ENCODE assay signal across 16 cellular contexts in genomic region chr17:75531724-75532090, GRCh38. TPM values are rescaled to one million over a fixed set of nuclear protein-coding genes. Genes with fewer than 3 reads are reported as not detected.
A peak's percentile ranks its signal among the peaks of the same experiment; 100 is the strongest.
DNase-seq lines count a peak whose midpoint lies in the region; TF ChIP-seq lines count a peak whose summit lies in the region.
"Had no signal": no experiment of that assay in that cellular context is flagged by ENCODE, and none has a peak within 500 bp of the region (broad histone marks: within the 10 kb centered on the region; RNA-seq: fewer than 3 reads in every experiment).

No MANE protein-coding gene starts in this region.

- H3K79me2 ChIP-seq in hepatocyte (peaks cover 82% of the 10 kb centered on the region), trophoblast cell (ENCODE audit: control insufficient read depth, insufficient read depth, low read length, poor library complexity) (no peaks in the 10 kb centered on the region)

- peaks cover 24 to 52% (median 42%) of the 10 kb centered on the region in 10 experiments for H3K4me1 ChIP-seq in BLaER1 treated with 17β-estradiol and CSF1 and Interleukin-3, amounts not matched to agents 10 nM and 100 nM
- H3K4me1 ChIP-seq in Peyer's patch (peaks cover 4 to 61% (median 11%) of the 10 kb centered on the region in 4 donors), hepatocyte (ENCODE audit: insufficient read depth) (peaks cover 20% of the 10 kb centered on the region), trophoblast cell (ENCODE audit: control insufficient read depth in 1 of 2, insufficient read depth in 2 of 2, low read length in 2 of 2) (peaks cover 5 to 10% of the 10 kb centered on the region in 2 experiments), ovary (ENCODE audit: insufficient read depth) (no peaks in the 10 kb centered on the region)

- H3K4me3 ChIP-seq in BLaER1 treated with 17β-estradiol and CSF1 and Interleukin-3, amounts not matched to agents 10 nM and 100 nM: no peak overlapping the region
- H3K4me3 ChIP-seq in Peyer's patch (no peak overlapping the region), hepatocyte (no peak overlapping the region), trophoblast cell (ENCODE audit: low read depth, low read length) (no peak overlapping the region), ovary (no peak overlapping the region)

- no peak overlapping the region for H2BK12ac ChIP-seq in trophoblast cell (ENCODE audit: low read length)

- H2AFZ ChIP-seq in hepatocyte: no peak overlapping the region
- no peak overlapping the region for H2AFZ ChIP-seq in trophoblast cell (ENCODE audit: insufficient read depth, low read length, poor library complexity)

- H4K91ac ChIP-seq in trophoblast cell (ENCODE audit: low read depth, low read length): peak overlapping the region; percentile 20

- H2BK5ac ChIP-seq in trophoblast cell (ENCODE audit: low read depth, low read length, poor library complexity): no peak overlapping the region

- DNase-seq in Peyer's patch (no peak), hepatocyte (ENCODE audit: low spot score) (peak; percentile 66), trophoblast cell (peak; percentile 85 to 91), NCI-H2107 (lab: John Stamatoyannopoulos, UW) (no peak), ovary (no peak), DMS153 (lab: John Stamatoyannopoulos, UW) (no peak), DMS79 treated with DMSO at 0.1 percent for 48 hours (lab: John Stamatoyannopoulos, UW) (no peak)
- DNase-seq: activated CD4-positive, alpha-beta memory T cell treated with anti-CD3 and anti-CD28 coated beads for 36 hours; COR-L47; effector memory CD8-positive, alpha-beta T cell; foreskin fibroblast; left ventricle myocardium superior; NCI-H69; OCI-M1; stimulated activated naive CD8-positive, alpha-beta T cell treated with anti-CD3 and anti-CD28 coated beads, Interleukin-15, amount 100 ng/mL, for 72 hours had no signal

- no peak overlapping the region for H4K8ac ChIP-seq in trophoblast cell (ENCODE audit: low read depth, low read length)

- H3K27me3 ChIP-seq in BLaER1 treated with 17β-estradiol and CSF1 and Interleukin-3, amounts not matched to agents 10 nM and 100 nM: peaks cover 1 to 6% (median 5%) of the 10 kb centered on the region in 11 experiments; a peak in 19 of 22 replicates
- H3K27me3 ChIP-seq in Peyer's patch (no peaks in the 10 kb centered on the region), hepatocyte (no peaks in the 10 kb centered on the region), trophoblast cell (ENCODE audit: insufficient read depth, low read length) (no peaks in the 10 kb centered on the region), ovary (no peaks in the 10 kb centered on the region)

- H2AK5ac ChIP-seq in trophoblast cell (ENCODE audit: low read length): no peak overlapping the region

- H3K14ac ChIP-seq in trophoblast cell (ENCODE audit: low read length): no peak overlapping the region

- peaks cover 0 to 39% (median 12%) of the 10 kb centered on the region in 11 experiments; a peak in 15 of 22 replicates for H4K20me1 ChIP-seq in BLaER1 treated with 17β-estradiol and CSF1 and Interleukin-3, amounts not matched to agents 10 nM and 100 nM
- H4K20me1 ChIP-seq in hepatocyte (ENCODE audit: insufficient read depth, poor library complexity, severe bottlenecking): peaks cover 12% of the 10 kb centered on the region

- WGBS in hepatocyte (ENCODE audit: low lambda C conversion rate, missing lambda C conversion rate): 69% methylated on average over 7 of the region's 7 CpGs
- WGBS in trophoblast cell (ENCODE audit: extremely low coverage, insufficient coverage, insufficient read length): no CpG with 5 or more reads among the region's 7 CpGs
- WGBS in ovary, 3 donors: 90 to 93% (median 90%) methylated on average over 7 of the region's 7 CpGs

- peaks cover 0 to 18% (median 4%) of the 10 kb centered on the region in 11 experiments; a peak in 9 of 22 replicates for H3K36me3 ChIP-seq in BLaER1 treated with 17β-estradiol and CSF1 and Interleukin-3, amounts not matched to agents 10 nM and 100 nM
- H3K36me3 ChIP-seq in Peyer's patch (peaks cover 0 to 14% (median 0%) of the 10 kb centered on the region in 3 donors), hepatocyte (replicated peaks; ENCODE audit: insufficient read depth, low read depth) (no peaks in the 10 kb centered on the region), trophoblast cell (ENCODE audit: control insufficient read depth in 1 of 2, insufficient read depth in 2 of 2, low read length in 2 of 2) (peaks cover 2 to 3% of the 10 kb centered on the region in 2 experiments), ovary (no peaks in the 10 kb centered on the region)

- no peak overlapping the region for H2BK120ac ChIP-seq in trophoblast cell (ENCODE audit: insufficient read depth, low read length, poor library complexity)

- no peak overlapping the region for H4K12ac ChIP-seq in trophoblast cell (ENCODE audit: low read depth, low read length)

- H3K18ac ChIP-seq in trophoblast cell (ENCODE audit: low read length): no peak overlapping the region

- H3K27ac ChIP-seq in BLaER1 treated with 17β-estradiol and CSF1 and Interleukin-3, amounts not matched to agents 10 nM and 100 nM: no peak overlapping the region
- H3K27ac ChIP-seq in Peyer's patch (peak overlapping the region in 3 of 4 donors; percentile 13 to 87 (median 84)), hepatocyte (peak overlapping the region; percentile 95), trophoblast cell (ENCODE audit: low read depth, low read length) (no peak overlapping the region), ovary (no peak overlapping the region)

- TF ChIP-seq CTCF in Peyer's patch (IDR thresholded peaks at IDR 0.05): no peak
- no peak for TF ChIP-seq CTCF in hepatocyte (IDR thresholded peaks at IDR 0.05; ENCODE audit: poor library complexity)
- TF ChIP-seq CTCF in ovary (IDR thresholded peaks at IDR 0.05): no peak

- no peaks in the 10 kb centered on the region for H3K79me1 ChIP-seq in trophoblast cell (ENCODE audit: low read length)

- intact Hi-C loops in ovary (cut with DNase I): no loop called here

- H3K9me3 ChIP-seq in BLaER1 treated with 17β-estradiol and CSF1 and Interleukin-3, amounts not matched to agents 10 nM and 100 nM (replicated peaks in 1 of 11): no peaks in the 10 kb centered on the region
- H3K9me3 ChIP-seq in Peyer's patch (no peaks in the 10 kb centered on the region), hepatocyte (ENCODE audit: low read depth) (no peaks in the 10 kb centered on the region), trophoblast cell (ENCODE audit: insufficient read depth, low read depth, low read length) (no peaks in the 10 kb centered on the region), ovary (no peaks in the 10 kb centered on the region)

- no peaks in the 10 kb centered on the region for H3K9me2 ChIP-seq in hepatocyte (replicated peaks; ENCODE audit: insufficient read depth)

- 0 out of 22 replicates have a peak overlapping the region, but pooled peaks of 1 of the 11 experiments have one; percentile 2 for H3K9ac ChIP-seq in BLaER1 treated with 17β-estradiol and CSF1 and Interleukin-3, amounts not matched to agents 10 nM and 100 nM
- H3K9ac ChIP-seq in trophoblast cell (ENCODE audit: low read length): no peak overlapping the region

- TF ChIP-seq POLR2A in Peyer's patch (IDR thresholded peaks at IDR 0.05) (no peak), ovary (IDR thresholded peaks at IDR 0.05) (no peak)

- H3K23ac ChIP-seq in trophoblast cell (ENCODE audit: low read length): no peak overlapping the region

- TF ChIP-seq EP300 in ovary (IDR thresholded peaks at IDR 0.05): no peak

- H3K4me2 ChIP-seq in BLaER1 treated with 17β-estradiol and CSF1 and Interleukin-3, amounts not matched to agents 10 nM and 100 nM: peak overlapping the region in 7 of 11 experiments; percentile 33 to 68 (median 52); a peak in 12 of 22 replicates
- H3K4me2 ChIP-seq in hepatocyte (peak overlapping the region; percentile 64), trophoblast cell (ENCODE audit: low read length) (no peak overlapping the region)

- H3K4ac ChIP-seq in trophoblast cell (ENCODE audit: low read depth, low read length): no peak overlapping the region

RNA-seq across cellular contexts. Expression of gene LLGL2, which starts 6.2 kb away (rescaled TPM):
- 100 to 1,000 TPM; 221 to 563 (median 300) TPM for total RNA-seq in Peyer's patch
- 60.9 and 81.8 TPM in 2 replicates for total RNA-seq in hepatocyte
- polyA plus RNA-seq in hepatocyte: 154 and 194 TPM in 2 replicates
- 25.4 and 29.0 TPM in 2 replicates for polyA plus RNA-seq in trophoblast cell (2013)
- 10 to 100 TPM in 6 of 7 donors, 1 to 10 TPM in 1; 9.9 to 45.4 (median 17.2) TPM for total RNA-seq in ovary
- polyA plus RNA-seq in ovary: 1 to 10 TPM in 1 of 2 donors, under 1 TPM in 1; 0.20 to 9.2 TPM

RNA-seq across cellular contexts. Expression of gene TSEN54, which starts 15.4 kb away (rescaled TPM):
- 10 to 100 TPM; 47.9 to 89.5 (median 80.0) TPM for total RNA-seq in Peyer's patch
- 30.4 and 42.5 TPM in 2 replicates for total RNA-seq in hepatocyte
- polyA plus RNA-seq in hepatocyte: 46.3 and 52.3 TPM in 2 replicates
- polyA plus RNA-seq in trophoblast cell (2013): 10.4 and 11.3 TPM in 2 replicates
- 10 to 100 TPM; 16.0 to 35.0 (median 21.3) TPM for total RNA-seq in ovary
- 10 to 100 TPM; 11.3 to 12.8 TPM for polyA plus RNA-seq in ovary

RNA-seq across cellular contexts. Expression of gene CASKIN2, which starts 16.4 kb away (rescaled TPM):
- total RNA-seq in Peyer's patch (10 to 100 TPM; 12.4 to 24.0 (median 17.3) TPM), hepatocyte (5.3 and 9.8 TPM in 2 replicates), ovary (10 to 100 TPM in 6 of 7 donors, 1 to 10 TPM in 1; 9.1 to 58.7 (median 41.3) TPM)
- polyA plus RNA-seq in hepatocyte (14.5 and 16.2 TPM in 2 replicates), ovary (10 to 100 TPM; 11.0 to 13.9 TPM)
- polyA plus RNA-seq in trophoblast cell (2013): 5.6 and 5.7 TPM in 2 replicates

RNA-seq across cellular contexts. Expression of gene MYO15B, which starts 55.9 kb away (rescaled TPM):
- total RNA-seq in Peyer's patch (1,000 to 10,000 TPM in 3 of 4 donors, 100 to 1,000 TPM in 1; 552 to 2,671 (median 1,951) TPM), hepatocyte (99.8 and 153 TPM in 2 replicates), ovary (100 to 1,000 TPM; 152 to 383 (median 239) TPM)
- polyA plus RNA-seq in hepatocyte (124 and 132 TPM in 2 replicates), ovary (100 to 1,000 TPM in 1 of 2 donors, 10 to 100 TPM in 1; 31.0 to 161 TPM)
- 8.3 and 8.9 TPM in 2 replicates for polyA plus RNA-seq in trophoblast cell (2013)

Comparison
In these comparisons a context has a peak if more than half of its experiments do, and no peak if none do; other contexts are left out.
1. H3K27ac ChIP-seq: peak in Peyer's patch (3 of 4) and hepatocyte (single experiment); none in BLaER1 treated with 17β-estradiol and CSF1 and Interleukin-3, amounts not matched to agents 10 nM and 100 nM (0 of 11), trophoblast cell (single experiment) and ovary (0 of 2).
2. DNase-seq: peak in hepatocyte (single experiment) and trophoblast cell (2 of 2); none in Peyer's patch (0 of 3), NCI-H2107 (single experiment), ovary (0 of 5), DMS153 (single experiment) and DMS79 treated with DMSO at 0.1 percent for 48 hours (single experiment).